ENCODE assay signal across 10 cellular contexts in the genomic region with DNA sequence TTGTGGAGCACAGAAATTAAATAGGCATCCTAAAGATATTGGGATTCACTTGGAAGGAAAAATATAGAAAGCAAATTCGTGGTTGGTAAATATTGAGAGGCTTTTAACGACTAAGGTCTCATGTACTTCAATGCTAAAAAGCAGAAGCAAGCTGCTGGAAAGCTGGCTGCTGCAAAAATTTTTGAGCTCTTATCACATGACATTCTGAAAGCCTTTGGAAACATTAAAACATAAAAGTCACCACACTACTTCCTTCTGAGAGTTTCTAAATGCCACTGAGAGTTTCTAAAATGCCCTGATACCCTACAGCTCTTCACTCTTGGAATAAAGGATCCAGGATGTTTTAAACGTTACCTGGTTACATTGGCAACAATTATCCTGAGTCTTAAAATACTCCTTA. TPM values are rescaled to one million over a fixed set of nuclear protein-coding genes. Genes with fewer than 3 reads are reported as not detected.
A peak's percentile ranks its signal among the peaks of the same experiment; 100 is the strongest.
DNase-seq lines count a peak whose midpoint lies in the region; ATAC-seq and TF ChIP-seq lines count a peak whose summit lies in the region.
"Had no signal": no experiment of that assay in that cellular context is flagged by ENCODE, and none has a peak within 500 bp of the region (broad histone marks: within the 10 kb centered on the region; RNA-seq: fewer than 3 reads in every experiment).

No MANE protein-coding gene starts in this region.

- no peaks in the 10 kb centered on the region for H3K36me3 ChIP-seq in lower lobe of right lung

- H3K4me3 ChIP-seq in lower lobe of right lung: no peak overlapping the region
- H3K4me3 ChIP-seq in dorsolateral prefrontal cortex: no peak overlapping the region

- no peaks in the 10 kb centered on the region for H3K27me3 ChIP-seq in lower lobe of right lung (ENCODE audit: low read depth)
- peaks cover 0 to 6% (median 0%) of the 10 kb centered on the region in 45 donors for H3K27me3 ChIP-seq in dorsolateral prefrontal cortex

- intact Hi-C loops in lower lobe of right lung (cut with DNase I) (no loop called here), dorsolateral prefrontal cortex (cut with DNase I) (no loop called here)

- H3K27ac ChIP-seq in lower lobe of right lung (peak overlapping the region; percentile 25), dorsolateral prefrontal cortex (no peak overlapping the region)

- ATAC-seq in HG02885 (IDR thresholded peaks at IDR 0.05; ENCODE audit: poor library complexity, unreplicated experiment): peak; percentile 74
- peak; percentile 47 to 66 for ATAC-seq in lower lobe of right lung
- no peak for ATAC-seq in HG03196 (IDR thresholded peaks at IDR 0.05; ENCODE audit: unreplicated experiment)
- ATAC-seq in HG03354 (IDR thresholded peaks at IDR 0.05; ENCODE audit: poor library complexity, severe bottlenecking, unreplicated experiment): no peak

- peaks cover 9% of the 10 kb centered on the region for H3K4me1 ChIP-seq in lower lobe of right lung
- H3K4me1 ChIP-seq: Caco-2 had no signal

- no peaks in the 10 kb centered on the region for H3K9me3 ChIP-seq in lower lobe of right lung
- H3K9me3 ChIP-seq: Caco-2 had no signal

- in situ Hi-C loops in SK-MEL-5 (cut with HindIII; ENCODE audit: low pct_unique_long_range_greater_than_20kb, low sequenced_read_pairs): no loop called here

- DNase-seq in CD1c-positive myeloid dendritic cell (ENCODE audit: extremely low spot score): peak; percentile 80
- peak; percentile 70 for DNase-seq in SK-MEL-5 (ENCODE audit: low read depth, low spot score)
- no peak for DNase-seq in lower lobe of right lung
- DNase-seq in NCI-H69 (lab: John Stamatoyannopoulos, UW): no peak
- DNase-seq in dorsolateral prefrontal cortex: no peak
- DNase-seq: activated CD8-positive, alpha-beta memory T cell treated with anti-CD3 and anti-CD28 coated beads, Interleukin-2, amount 50 U/mL, for 48 hours; Caco-2 had no signal

- TF ChIP-seq CTCF in lower lobe of right lung (IDR thresholded peaks at IDR 0.05) (no peak), dorsolateral prefrontal cortex (IDR thresholded peaks at IDR 0.05 in 54 of 56, conservative IDR thresholded peaks at IDR 0.05 in 2 of 56; ENCODE audit: low read depth in 1 of 56, partially characterized antibody in 56 of 56) (no peak)

RNA-seq across cellular contexts. Expression of gene CBLB, which starts 39.0 kb away (rescaled TPM):
- 23.0 and 29.3 TPM in 2 replicates for total RNA-seq in SK-MEL-5 (2014; rRNA removed; shearing (Covaris generic))
- 19.4 and 26.2 TPM in 2 replicates for polyA plus RNA-seq in SK-MEL-5 (2015; cell fraction: cytosol; rRNA removed)
- polyA plus RNA-seq in SK-MEL-5 (2015; cell fraction: nucleus; rRNA removed): 38.1 and 38.2 TPM in 2 replicates
- total RNA-seq in lower lobe of right lung: 29.7 TPM
- total RNA-seq in dorsolateral prefrontal cortex: 10 to 100 TPM; 13.4 to 34.8 (median 20.8) TPM

Comparison
In these comparisons a context has a peak if more than half of its experiments do, and no peak if none do; other contexts are left out.
1. DNase-seq: peak in CD1c-positive myeloid dendritic cell (single experiment) and SK-MEL-5 (single experiment); none in lower lobe of right lung (single experiment), NCI-H69 (single experiment) and dorsolateral prefrontal cortex (0 of 10).
2. ATAC-seq: peak in HG02885 (single experiment) and lower lobe of right lung (2 of 2); none in HG03196 (single experiment) and HG03354 (single experiment).